1 cellular context compared by ENCODE assay signal in the genomic region with DNA sequence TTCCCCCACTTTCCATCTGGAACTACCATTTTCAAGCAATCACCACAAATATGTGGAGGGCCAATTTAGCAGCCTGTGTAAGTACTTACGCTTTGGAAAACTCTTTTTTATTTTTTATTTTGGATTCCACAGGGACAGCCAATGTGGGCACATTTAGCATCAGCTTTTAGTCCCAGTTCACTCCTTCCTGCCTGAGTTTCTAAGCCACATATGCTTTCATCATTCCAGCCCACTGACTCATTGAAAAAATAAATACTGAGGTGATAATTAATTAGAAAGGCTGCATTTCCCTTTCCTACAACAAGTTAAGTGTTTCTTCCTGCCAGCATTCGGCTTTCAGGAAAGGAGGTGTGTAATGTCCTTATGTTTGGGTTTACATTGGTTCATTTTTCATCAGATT.
TF ChIP-seq lines count a peak whose summit lies in the region.

No MANE protein-coding gene starts in this region.

TF ChIP-seq in HEK293, 187 proteins besides CTCF, POLR2A, EP300 and RAD21 (continued from another document):
- TF ChIP-seq, protein P1, sequence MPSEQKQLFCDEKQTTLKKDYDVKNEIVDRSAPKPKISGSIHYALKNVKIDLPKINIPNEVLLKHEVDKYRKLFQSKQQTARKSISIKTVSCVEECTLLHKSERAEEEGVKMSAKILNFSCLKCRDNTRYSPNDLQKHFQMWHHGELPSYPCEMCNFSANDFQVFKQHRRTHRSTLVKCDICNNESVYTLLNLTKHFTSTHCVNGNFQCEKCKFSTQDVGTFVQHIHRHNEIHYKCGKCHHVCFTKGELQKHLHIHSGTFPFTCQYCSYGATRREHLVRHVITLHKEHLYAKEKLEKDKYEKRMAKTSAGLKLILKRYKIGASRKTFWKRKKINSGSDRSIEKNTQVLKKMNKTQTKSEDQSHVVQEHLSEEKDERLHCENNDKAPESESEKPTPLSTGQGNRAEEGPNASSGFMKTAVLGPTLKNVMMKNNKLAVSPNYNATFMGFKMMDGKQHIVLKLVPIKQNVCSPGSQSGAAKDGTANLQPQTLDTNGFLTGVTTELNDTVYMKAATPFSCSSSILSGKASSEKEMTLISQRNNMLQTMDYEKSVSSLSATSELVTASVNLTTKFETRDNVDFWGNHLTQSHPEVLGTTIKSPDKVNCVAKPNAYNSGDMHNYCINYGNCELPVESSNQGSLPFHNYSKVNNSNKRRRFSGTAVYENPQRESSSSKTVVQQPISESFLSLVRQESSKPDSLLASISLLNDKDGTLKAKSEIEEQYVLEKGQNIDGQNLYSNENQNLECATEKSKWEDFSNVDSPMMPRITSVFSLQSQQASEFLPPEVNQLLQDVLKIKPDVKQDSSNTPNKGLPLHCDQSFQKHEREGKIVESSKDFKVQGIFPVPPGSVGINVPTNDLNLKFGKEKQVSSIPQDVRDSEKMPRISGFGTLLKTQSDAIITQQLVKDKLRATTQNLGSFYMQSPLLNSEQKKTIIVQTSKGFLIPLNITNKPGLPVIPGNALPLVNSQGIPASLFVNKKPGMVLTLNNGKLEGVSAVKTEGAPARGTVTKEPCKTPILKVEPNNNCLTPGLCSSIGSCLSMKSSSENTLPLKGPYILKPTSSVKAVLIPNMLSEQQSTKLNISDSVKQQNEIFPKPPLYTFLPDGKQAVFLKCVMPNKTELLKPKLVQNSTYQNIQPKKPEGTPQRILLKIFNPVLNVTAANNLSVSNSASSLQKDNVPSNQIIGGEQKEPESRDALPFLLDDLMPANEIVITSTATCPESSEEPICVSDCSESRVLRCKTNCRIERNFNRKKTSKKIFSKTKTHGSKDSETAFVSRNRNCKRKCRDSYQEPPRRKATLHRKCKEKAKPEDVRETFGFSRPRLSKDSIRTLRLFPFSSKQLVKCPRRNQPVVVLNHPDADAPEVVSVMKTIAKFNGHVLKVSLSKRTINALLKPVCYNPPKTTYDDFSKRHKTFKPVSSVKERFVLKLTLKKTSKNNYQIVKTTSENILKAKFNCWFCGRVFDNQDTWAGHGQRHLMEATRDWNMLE (tag by site-specific recombination; conservative IDR thresholded peaks at IDR 0.05; ENCODE audit: low read depth): 0 out of 2 replicates have a peak, but pooled peaks have one; percentile 12
- TF ChIP-seq SP7 (tag by site-specific recombination; IDR thresholded peaks at IDR 0.05) (peak; percentile 71), SP3 (tag by site-specific recombination; IDR thresholded peaks at IDR 0.05) (no peak), SCRT2 (tag by site-specific recombination; IDR thresholded peaks at IDR 0.05) (peak; percentile 58), ZNF629 (tag by site-specific recombination; IDR thresholded peaks at IDR 0.05) (peak; percentile 51), WT1 (tag by site-specific recombination; IDR thresholded peaks at IDR 0.05) (peak; percentile 66; the same call in 1 of the 2 replicates)
- TF ChIP-seq, protein P2, sequence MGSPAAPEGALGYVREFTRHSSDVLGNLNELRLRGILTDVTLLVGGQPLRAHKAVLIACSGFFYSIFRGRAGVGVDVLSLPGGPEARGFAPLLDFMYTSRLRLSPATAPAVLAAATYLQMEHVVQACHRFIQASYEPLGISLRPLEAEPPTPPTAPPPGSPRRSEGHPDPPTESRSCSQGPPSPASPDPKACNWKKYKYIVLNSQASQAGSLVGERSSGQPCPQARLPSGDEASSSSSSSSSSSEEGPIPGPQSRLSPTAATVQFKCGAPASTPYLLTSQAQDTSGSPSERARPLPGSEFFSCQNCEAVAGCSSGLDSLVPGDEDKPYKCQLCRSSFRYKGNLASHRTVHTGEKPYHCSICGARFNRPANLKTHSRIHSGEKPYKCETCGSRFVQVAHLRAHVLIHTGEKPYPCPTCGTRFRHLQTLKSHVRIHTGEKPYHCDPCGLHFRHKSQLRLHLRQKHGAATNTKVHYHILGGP (tag by site-specific recombination; IDR thresholded peaks at IDR 0.05): peak; percentile 48
